ENCODE assay signal across 9 cellular contexts in genomic region chr19:21603431-21604153, GRCh38.
DNase-seq lines count a peak whose midpoint lies in the region; ATAC-seq lines count a peak whose summit lies in the region.
"Had no signal": no experiment of that assay in that cellular context is flagged by ENCODE, and none has a peak within 500 bp of the region (broad histone marks: within the 10 kb centered on the region; RNA-seq: fewer than 3 reads in every experiment).

No MANE protein-coding gene starts in this region.

- no peaks in the 10 kb centered on the region for H3K9me3 Mint-ChIP-seq in activated CD4-positive, alpha-beta memory T cell treated with anti-CD3 and anti-CD28 coated beads for 36 hours

- H3K4me3 Mint-ChIP-seq in activated CD4-positive, alpha-beta memory T cell treated with anti-CD3 and anti-CD28 coated beads for 36 hours = peak overlapping the region; percentile 72

- 0 out of 2 replicates have a peak overlapping the region, but pooled peaks have one; percentile 26 for H3K9ac ChIP-seq in HUES64 (ENCODE audit: low read depth, low read length)
- H3K9ac ChIP-seq in skeletal muscle satellite cell (ENCODE audit: low read depth, low read length) = no peak overlapping the region

- peaks cover 3% of the 10 kb centered on the region; the same call in 1 of the 2 replicates for H3K9me3 ChIP-seq in HUES64 (ENCODE audit: insufficient read depth, low read depth, low read length)
- H3K9me3 ChIP-seq in skeletal muscle satellite cell (replicated peaks; ENCODE audit: low read length) = no peaks in the 10 kb centered on the region

- H3K4me2 ChIP-seq in skeletal muscle satellite cell (ENCODE audit: low read length) = peak overlapping the region; percentile 92

- CTCF ChIA-PET in activated CD4-positive, alpha-beta memory T cell treated with anti-CD3 and anti-CD28 coated beads for 36 hours (lab: Charles Lee) = no interaction called here

- H3K36me3 ChIP-seq in HUES64 (ENCODE audit: insufficient read depth, low read length) (no peaks in the 10 kb centered on the region), skeletal muscle satellite cell (ENCODE audit: insufficient read depth, low read length) (no peaks in the 10 kb centered on the region)

- POLR2A ChIA-PET in activated CD4-positive, alpha-beta memory T cell treated with anti-CD3 and anti-CD28 coated beads for 36 hours (lab: Charles Lee) = interaction anchor here (1.4 kb wide), 1 partner anchor 232 kb away, joined by 3 read pairs; the partner anchor contains the start of gene ZNF43

- intact Hi-C loops in activated CD4-positive, alpha-beta memory T cell treated with anti-CD3 and anti-CD28 coated beads for 36 hours (cut with micrococcal nuclease) = no loop called here
- intact Hi-C loops in left ventricle myocardium superior (cut with micrococcal nuclease) = no loop called here

- peaks cover 4% of the 10 kb centered on the region; the same call in 1 of the 2 replicates for H3K27me3 ChIP-seq in HUES64 (ENCODE audit: insufficient read depth, low read length)
- H3K27me3 ChIP-seq in skeletal muscle satellite cell (ENCODE audit: control insufficient read depth, insufficient read depth, low read length) = no peaks in the 10 kb centered on the region

- DNase-seq in activated CD4-positive, alpha-beta memory T cell treated with anti-CD3 and anti-CD28 coated beads for 36 hours = no peak
- no peak for DNase-seq in left ventricle myocardium superior
- DNase-seq in NCI-H2081 (lab: John Stamatoyannopoulos, UW) = no peak
- DNase-seq in kidney glomerular epithelial cell (lab: John Stamatoyannopoulos, UW) = no peak
- no peak for DNase-seq in AG08396 (ENCODE audit: low spot score)

- H3K4me1 Mint-ChIP-seq in activated CD4-positive, alpha-beta memory T cell treated with anti-CD3 and anti-CD28 coated beads for 36 hours (ENCODE audit: low read depth) = peaks cover 19% of the 10 kb centered on the region

- H3K27ac Mint-ChIP-seq in activated CD4-positive, alpha-beta memory T cell treated with anti-CD3 and anti-CD28 coated beads for 36 hours = no peak overlapping the region

- 77% methylated on average over 7 of the region's 7 CpGs for WGBS in HUES64

- peak overlapping the region; percentile 29; the same call in 1 of the 2 replicates for H3K4me3 ChIP-seq in HUES64 (ENCODE audit: low read length)
- H3K4me3 ChIP-seq in skeletal muscle satellite cell (ENCODE audit: low read length) = no peak overlapping the region
- H3K4me3 ChIP-seq: GM12878 had no signal

- no peaks in the 10 kb centered on the region for H3K27me3 Mint-ChIP-seq in activated CD4-positive, alpha-beta memory T cell treated with anti-CD3 and anti-CD28 coated beads for 36 hours

- H3K27ac ChIP-seq in HUES64 (ENCODE audit: low read depth, low read length) = peak overlapping the region; percentile 56; the same call in 1 of the 2 replicates

- no peaks in the 10 kb centered on the region for H3K36me3 Mint-ChIP-seq in activated CD4-positive, alpha-beta memory T cell treated with anti-CD3 and anti-CD28 coated beads for 36 hours

- ATAC-seq in left ventricle myocardium superior (peak; percentile 47), esophagus mucosa (no peak)
- ATAC-seq: GM12878 had no signal

- H3K4me1 ChIP-seq in HUES64 (ENCODE audit: insufficient read depth, low read length) (peaks cover 35% of the 10 kb centered on the region), skeletal muscle satellite cell (ENCODE audit: control insufficient read depth, insufficient read depth, low read length) (peaks cover 7% of the 10 kb centered on the region)
